Comparison of ENCODE assay signal across 11 cellular contexts in the genomic region with DNA sequence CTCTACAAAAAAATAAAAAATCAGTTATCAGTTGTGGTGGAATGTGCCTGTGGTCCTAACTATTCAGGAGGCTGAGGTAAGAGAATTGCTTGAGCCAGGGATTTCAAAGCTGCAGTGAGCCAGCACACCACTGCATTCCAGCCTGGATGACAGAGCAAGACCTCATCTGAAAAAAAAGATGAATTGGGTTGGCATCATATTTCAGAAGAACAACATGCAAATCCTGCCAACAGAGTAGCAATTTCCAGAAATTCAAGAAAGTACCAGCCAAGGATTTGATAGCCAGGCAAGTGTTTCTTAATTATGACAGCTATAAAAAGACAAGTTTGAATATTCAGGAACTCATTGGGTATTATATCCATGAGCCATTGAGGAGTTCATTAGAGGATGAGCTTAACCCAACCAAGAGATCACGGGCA.
DNase-seq lines count a peak whose midpoint lies in the region; ATAC-seq and TF ChIP-seq lines count a peak whose summit lies in the region.
"Had no signal": no experiment of that assay in that cellular context is flagged by ENCODE, and none has a peak within 500 bp of the region (broad histone marks: within the 10 kb centered on the region; RNA-seq: fewer than 3 reads in every experiment).

No MANE protein-coding gene starts in this region.

- DNase-seq in AG20443 (ENCODE audit: low spot score) (peak; percentile 50), NCI-H446 (lab: John Stamatoyannopoulos, UW) (peak; percentile 4 to 48), dorsolateral prefrontal cortex (no peak), epidermal melanocyte (ENCODE audit: insufficient read length, low spot score) (no peak), GM10248 (ENCODE audit: extremely low spot score) (no peak), NCI-H2107 (lab: John Stamatoyannopoulos, UW) (no peak), SHP77 treated with DMSO at 0.1 percent for 48 hours (lab: John Stamatoyannopoulos, UW) (no peak)
- DNase-seq in naive thymus-derived CD8-positive, alpha-beta T cell: no peak
- DNase-seq: activated CD4-positive, alpha-beta T cell treated with anti-CD3 and anti-CD28 coated beads, Interleukin-2, amount 10 ng/mL, durations not matched to agents 7 days and 5 days; DMS153 had no signal

- peak overlapping the region in 35 of 59 donors; percentile 3 to 60 (median 22) for H3K27ac ChIP-seq in dorsolateral prefrontal cortex

- ATAC-seq in naive thymus-derived CD8-positive, alpha-beta T cell: no peak

- H3K4me3 ChIP-seq in dorsolateral prefrontal cortex: no peak overlapping the region

- no peaks in the 10 kb centered on the region for H3K9me3 Mint-ChIP-seq in naive thymus-derived CD8-positive, alpha-beta T cell
- H3K9me3 Mint-ChIP-seq: activated CD4-positive, alpha-beta T cell treated with anti-CD3 and anti-CD28 coated beads, Interleukin-2, amount 10 ng/mL, durations not matched to agents 7 days and 5 days; type B pancreatic cell had no signal

- peaks cover 5 to 9% (median 6%) of the 10 kb centered on the region in 4 donors for H3K4me1 Mint-ChIP-seq in naive thymus-derived CD8-positive, alpha-beta T cell
- H3K4me1 Mint-ChIP-seq: activated CD4-positive, alpha-beta T cell treated with anti-CD3 and anti-CD28 coated beads, Interleukin-2, amount 10 ng/mL, durations not matched to agents 7 days and 5 days had no signal

- no peak overlapping the region for H3K4me3 Mint-ChIP-seq in naive thymus-derived CD8-positive, alpha-beta T cell
- H3K4me3 Mint-ChIP-seq: activated CD4-positive, alpha-beta T cell treated with anti-CD3 and anti-CD28 coated beads, Interleukin-2, amount 10 ng/mL, durations not matched to agents 7 days and 5 days; type B pancreatic cell had no signal

- peak overlapping the region in 7 of 10 donors; percentile 4 to 36 (median 27) for H3K27ac Mint-ChIP-seq in naive thymus-derived CD8-positive, alpha-beta T cell
- H3K27ac Mint-ChIP-seq: activated CD4-positive, alpha-beta T cell treated with anti-CD3 and anti-CD28 coated beads, Interleukin-2, amount 10 ng/mL, durations not matched to agents 7 days and 5 days; type B pancreatic cell had no signal

- H3K36me3 Mint-ChIP-seq in naive thymus-derived CD8-positive, alpha-beta T cell: peaks cover 0 to 48% (median 15%) of the 10 kb centered on the region in 3 donors

- intact Hi-C loops in dorsolateral prefrontal cortex (cut with DNase I): no loop called here

- no peaks in the 10 kb centered on the region for H3K27me3 ChIP-seq in dorsolateral prefrontal cortex

- TF ChIP-seq CTCF in dorsolateral prefrontal cortex (IDR thresholded peaks at IDR 0.05 in 54 of 56, conservative IDR thresholded peaks at IDR 0.05 in 2 of 56; ENCODE audit: low read depth in 1 of 56, partially characterized antibody in 56 of 56) (no peak), GM10248 (IDR thresholded peaks at IDR 0.05; ENCODE audit: control extremely low read depth, extremely low read depth, low read depth, missing control alignments) (no peak)

- H3K27me3 Mint-ChIP-seq in naive thymus-derived CD8-positive, alpha-beta T cell: no peaks in the 10 kb centered on the region
- H3K27me3 Mint-ChIP-seq: activated CD4-positive, alpha-beta T cell treated with anti-CD3 and anti-CD28 coated beads, Interleukin-2, amount 10 ng/mL, durations not matched to agents 7 days and 5 days; type B pancreatic cell had no signal

- CTCF ChIA-PET in GM10248 (lab: Yijun Ruan, JAX): no interaction called here

- POLR2A ChIA-PET in naive thymus-derived CD8-positive, alpha-beta T cell (lab: Charles Lee): no interaction called here
- POLR2A ChIA-PET in GM10248 (lab: Yijun Ruan, JAX): no interaction called here

Comparison
In these comparisons a context has a peak if more than half of its experiments do, and no peak if none do; other contexts are left out.
1. DNase-seq: peak in AG20443 (single experiment) and NCI-H446 (2 of 2); none in dorsolateral prefrontal cortex (0 of 10), naive thymus-derived CD8-positive, alpha-beta T cell (0 of 10), epidermal melanocyte (single experiment), GM10248 (single experiment), NCI-H2107 (single experiment) and SHP77 treated with DMSO at 0.1 percent for 48 hours (single experiment).